In the genomic region with DNA sequence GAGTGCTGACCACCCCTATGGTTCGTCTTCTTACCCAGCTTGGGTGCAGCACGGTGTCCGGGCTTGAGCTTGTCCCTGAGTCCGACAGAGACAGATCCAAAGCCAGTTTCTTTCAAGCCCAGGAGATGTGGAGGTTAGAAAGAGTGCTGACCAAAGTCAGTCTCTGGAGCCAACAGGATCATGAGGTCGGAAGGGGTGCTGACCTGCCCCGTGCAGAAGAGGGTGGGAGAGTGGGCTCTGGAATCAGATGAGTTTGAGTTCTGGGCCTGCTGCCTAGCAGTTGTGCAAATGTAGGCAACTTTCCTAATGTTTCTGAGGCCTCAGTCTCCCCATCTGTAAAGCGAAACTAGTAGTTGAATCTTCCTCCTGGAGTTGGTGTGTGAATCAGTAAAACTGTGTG, we compare ENCODE assay signal across 22 cellular contexts. TPM values are rescaled to one million over a fixed set of nuclear protein-coding genes. Genes with fewer than 3 reads are reported as not detected.
"Had no signal": no experiment of that assay in that cellular context is flagged by ENCODE, and none has a peak within 500 bp of the region (broad histone marks: within the 10 kb centered on the region; RNA-seq: fewer than 3 reads in every experiment).

No MANE protein-coding gene starts in this region.

- H3K9me3 ChIP-seq: esophagus squamous epithelium, ovary, psoas muscle, thyroid gland had no signal

- H3K27ac ChIP-seq: dorsolateral prefrontal cortex, epithelial cell of prostate, psoas muscle, thyroid gland had no signal

- ATAC-seq: naive thymus-derived CD4-positive, alpha-beta T cell; psoas muscle; right cardiac atrium; stimulated activated naive CD8-positive, alpha-beta T cell treated with anti-CD3 and anti-CD28 coated beads, Interleukin-15, amount 100 ng/mL, for 72 hours had no signal

- H3K36me3 ChIP-seq: esophagus squamous epithelium, ovary, thyroid gland had no signal

- DNase-seq: caudate nucleus; dorsolateral prefrontal cortex; effector CD4-positive, alpha-beta T cell; esophagus squamous epithelium; head of caudate nucleus; mesenchymal stem cell; midbrain; naive thymus-derived CD4-positive, alpha-beta T cell; occipital lobe; ovary; psoas muscle; stimulated activated CD4-positive, alpha-beta T cell treated with anti-CD3 and anti-CD28 coated beads, Interleukin-12 subunit alpha, Interleukin-12 subunit beta, amount 100 ng/mL, for 4 hours; stimulated activated CD4-positive, alpha-beta T cell treated with anti-CD3 and anti-CD28 coated beads, Interleukin-1b, Interleukin-23, amount 100 ng/mL, for 48 hours; stimulated activated CD4-positive, alpha-beta T cell treated with anti-CD3 and anti-CD28 coated beads, Interleukin-4, amount 100 ng/mL, for 1 hour; stimulated activated CD8-positive, alpha-beta memory T cell treated with anti-CD3 and anti-CD28 coated beads, Interleukin-4, amount 100 ng/mL, for 48 hours; stimulated activated naive CD4-positive, alpha-beta T cell; stimulated activated naive CD8-positive, alpha-beta T cell treated with anti-CD3 and anti-CD28 coated beads, Interleukin-15, amount 100 ng/mL, for 72 hours; thyroid gland had no signal

- H3K4me3 ChIP-seq: dorsolateral prefrontal cortex, esophagus squamous epithelium, ovary, psoas muscle, smooth muscle cell, thyroid gland had no signal

- H3K4me1 ChIP-seq: psoas muscle had no signal

- H3K27me3 ChIP-seq: dorsolateral prefrontal cortex, esophagus squamous epithelium, ovary, thyroid gland had no signal

RNA-seq across cellular contexts. Expression of gene NKD1, which starts 24.5 kb away (rescaled TPM):
- total RNA-seq: fibroblast of villous mesenchyme had no signal
